ENCODE assay signal across 1 cellular context in the genomic region with DNA sequence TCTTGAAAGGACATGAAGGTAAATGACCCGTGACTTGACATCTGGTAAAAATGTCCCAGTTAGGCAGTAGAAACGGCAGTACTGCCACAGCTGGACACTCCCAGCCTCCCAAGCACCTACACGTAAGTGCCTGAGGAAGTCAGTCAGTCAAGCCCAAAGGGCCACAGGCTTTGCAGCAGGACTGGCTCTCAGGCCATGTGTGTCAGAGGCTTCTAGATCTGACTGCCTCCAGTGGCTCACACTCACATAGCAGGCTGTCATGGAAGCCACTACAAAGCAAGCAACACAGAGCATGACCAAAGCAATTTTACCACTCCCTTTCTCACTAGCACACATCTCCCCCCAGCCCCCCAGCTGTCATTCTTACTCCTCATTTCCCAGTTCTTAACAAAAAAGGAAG.
TF ChIP-seq lines count a peak whose summit lies in the region.

No MANE protein-coding gene starts in this region.

TF ChIP-seq in A549, 52 proteins besides CTCF, POLR2A, EP300 and RAD21 (continued from another document):
- TF ChIP-seq, protein P1, sequence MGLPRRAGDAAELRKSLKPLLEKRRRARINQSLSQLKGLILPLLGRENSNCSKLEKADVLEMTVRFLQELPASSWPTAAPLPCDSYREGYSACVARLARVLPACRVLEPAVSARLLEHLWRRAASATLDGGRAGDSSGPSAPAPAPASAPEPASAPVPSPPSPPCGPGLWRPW (IDR thresholded peaks at IDR 0.05): no peak
- TF ChIP-seq, protein P2, sequence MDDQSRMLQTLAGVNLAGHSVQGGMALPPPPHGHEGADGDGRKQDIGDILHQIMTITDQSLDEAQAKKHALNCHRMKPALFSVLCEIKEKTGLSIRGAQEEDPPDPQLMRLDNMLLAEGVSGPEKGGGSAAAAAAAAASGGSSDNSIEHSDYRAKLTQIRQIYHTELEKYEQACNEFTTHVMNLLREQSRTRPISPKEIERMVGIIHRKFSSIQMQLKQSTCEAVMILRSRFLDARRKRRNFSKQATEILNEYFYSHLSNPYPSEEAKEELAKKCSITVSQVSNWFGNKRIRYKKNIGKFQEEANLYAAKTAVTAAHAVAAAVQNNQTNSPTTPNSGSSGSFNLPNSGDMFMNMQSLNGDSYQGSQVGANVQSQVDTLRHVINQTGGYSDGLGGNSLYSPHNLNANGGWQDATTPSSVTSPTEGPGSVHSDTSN (IDR thresholded peaks at IDR 0.05): no peak
- TF ChIP-seq RFX5 (IDR thresholded peaks at IDR 0.05) (no peak), MYC (IDR thresholded peaks at IDR 0.05; ENCODE audit: borderline replicate concordance, low read length) (no peak), KDM1A (IDR thresholded peaks at IDR 0.05; ENCODE audit: low read depth) (no peak)
TF ChIP-seq in A549: peak in this region for 0.
